Comparison of ENCODE assay signal across 8 cellular contexts in the genomic region with DNA sequence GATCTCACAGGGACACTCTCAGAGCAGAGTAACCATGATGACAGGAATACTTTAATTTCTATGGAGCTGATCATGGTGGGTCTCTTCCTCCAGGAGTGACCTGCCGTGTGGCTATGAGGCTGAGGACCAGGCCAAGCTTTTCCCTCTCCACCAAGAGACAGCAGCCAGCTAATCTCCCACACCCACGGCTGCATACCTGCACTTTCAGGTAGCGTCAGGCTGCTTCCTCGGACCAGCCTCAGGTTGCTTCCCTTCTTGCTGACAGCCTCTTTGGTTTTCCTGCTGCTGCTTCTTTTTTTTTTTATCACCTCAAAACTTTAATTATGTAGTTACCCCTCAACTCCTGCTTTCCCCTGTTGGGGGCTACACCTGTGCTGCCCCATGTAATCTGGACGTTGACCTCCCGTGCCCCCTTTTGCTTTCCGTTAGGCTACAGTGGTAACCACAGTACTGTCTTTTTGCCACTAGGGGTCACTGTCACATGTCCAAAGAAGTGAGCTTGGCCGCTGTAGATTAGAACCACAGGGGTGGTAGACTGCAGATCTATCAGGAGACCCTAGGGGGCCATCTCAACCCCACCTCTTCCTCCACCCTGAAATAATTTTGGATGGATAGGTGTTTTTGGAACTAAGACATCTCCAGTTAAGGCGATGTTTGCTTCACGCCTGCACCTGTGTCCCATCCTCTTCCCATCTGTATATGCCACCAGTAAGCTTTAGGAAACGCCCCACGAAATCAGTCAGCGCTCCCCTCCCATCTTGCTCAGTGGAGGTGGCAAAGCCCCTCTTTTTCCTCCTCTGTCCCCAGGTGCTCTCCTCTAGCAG. TPM values are rescaled to one million over a fixed set of nuclear protein-coding genes. Genes with fewer than 3 reads are reported as not detected.
A peak's percentile ranks its signal among the peaks of the same experiment; 100 is the strongest.
DNase-seq lines count a peak whose midpoint lies in the region; ATAC-seq, FAIRE-seq and TF ChIP-seq lines count a peak whose summit lies in the region.

No MANE protein-coding gene starts in this region.

- H3K36me3 Mint-ChIP-seq in CD8-positive, alpha-beta memory T cell, result peaks cover 0 to 1% (median 0%) of the 10 kb centered on the region in 3 donors
- peaks cover 9% of the 10 kb centered on the region for H3K36me3 Mint-ChIP-seq in chondrocyte (ENCODE audit: low read depth)

- H3K27ac ChIP-seq in CD8-positive, alpha-beta memory T cell (ENCODE audit: low read depth, low read length), result no peak overlapping the region
- no peak overlapping the region for H3K27ac ChIP-seq in HepG2 (ENCODE audit: extremely low read length, insufficient read depth, low read length)

- H2AFZ ChIP-seq in HepG2 (ENCODE audit: low read length), result no peak overlapping the region

- WGBS in HepG2 (ENCODE audit: low lambda C conversion rate), result 58% methylated on average over 13 of the region's 13 CpGs

- H3K36me3 ChIP-seq in CD8-positive, alpha-beta memory T cell (ENCODE audit: insufficient read depth, low read length), result no peaks in the 10 kb centered on the region
- H3K36me3 ChIP-seq in HepG2 (replicated peaks in 1 of 2; ENCODE audit: control insufficient read depth in 1 of 2, insufficient read depth in 2 of 2, low read length in 2 of 2), result peaks cover 3 to 25% of the 10 kb centered on the region in 2 experiments

- TF ChIP-seq RAD21 in HepG2 (CRISPR knock-in tag; IDR thresholded peaks at IDR 0.05), result peak; percentile 90

- H3K4me1 ChIP-seq in CD8-positive, alpha-beta memory T cell (ENCODE audit: insufficient read depth, low read length), result no peaks in the 10 kb centered on the region
- H3K4me1 ChIP-seq in HepG2 (ENCODE audit: insufficient read depth, low read length), result peaks cover 43% of the 10 kb centered on the region

- H3K9me3 ChIP-seq in CD8-positive, alpha-beta memory T cell (ENCODE audit: low read length), result no peaks in the 10 kb centered on the region
- no peaks in the 10 kb centered on the region for H3K9me3 ChIP-seq in HepG2 (ENCODE audit: low read length)

- H3K79me2 ChIP-seq in HepG2 (ENCODE audit: insufficient read depth, low read length), result peaks cover 2% of the 10 kb centered on the region

- intact Hi-C loops in HepG2 (cut with micrococcal nuclease; ENCODE audit: unreplicated experiment), result loop anchor here (1.0 to 5.0 kb wide), 3 partner anchors 38 to 154 kb away; partner anchors contain the start of genes AGAP2 and B4GALNT1

- BruUV-seq in HepG2 (replicated peaks; lab: Mats Ljungman, UMichigan), result no TSS peak

- no peaks in the 10 kb centered on the region for H4K20me1 ChIP-seq in HepG2 (ENCODE audit: insufficient read depth, low read length)

- peaks cover 5 to 7% (median 5%) of the 10 kb centered on the region in 3 donors for H3K4me1 Mint-ChIP-seq in CD8-positive, alpha-beta memory T cell
- H3K4me1 Mint-ChIP-seq in chondrocyte (ENCODE audit: low read depth), result no peaks in the 10 kb centered on the region

- H3K27me3 ChIP-seq in CD8-positive, alpha-beta memory T cell (ENCODE audit: insufficient read depth, low read length, poor library complexity, severe bottlenecking), result no peaks in the 10 kb centered on the region
- H3K27me3 ChIP-seq in HepG2 (ENCODE audit: control insufficient read depth in 1 of 2, insufficient read depth in 2 of 2, low read length in 2 of 2), result no peaks in the 10 kb centered on the region

- no peaks in the 10 kb centered on the region for H3K9me3 Mint-ChIP-seq in CD8-positive, alpha-beta memory T cell
- no peaks in the 10 kb centered on the region for H3K9me3 Mint-ChIP-seq in chondrocyte (ENCODE audit: low read depth)

- H3K9ac ChIP-seq in HepG2 (ENCODE audit: insufficient read depth, low read depth, low read length), result no peak overlapping the region

- TF ChIP-seq POLR2A in HepG2 (IDR thresholded peaks at IDR 0.05; ENCODE audit: insufficient read depth in 1 of 2, low read depth in 2 of 2, low read length in 2 of 2), result no peak

- POLR2A ChIA-PET in CD8-positive, alpha-beta memory T cell (lab: Charles Lee), result interaction anchor here (0.7 kb wide), 1 partner anchor 111 kb away, joined by 3 read pairs; the partner anchor contains the start of gene OS9
- POLR2A ChIA-PET in HepG2 (lab: Yijun Ruan, JAX), result interaction anchor here (0.9 to 2.6 kb wide), 8 partner anchors 28 to 110 kb away, joined by 3 to 8 read pairs (median 4); partner anchors contain the start of genes ARHGEF25, B4GALNT1, DDIT3 and OS9

- ATAC-seq in GM19395 (IDR thresholded peaks at IDR 0.05; ENCODE audit: unreplicated experiment) (peak; percentile 98), HG03442 (IDR thresholded peaks at IDR 0.05; ENCODE audit: unreplicated experiment) (peak; percentile 97), HepG2 (peak; percentile 76)

- TF ChIP-seq EP300 in HepG2 (IDR thresholded peaks at IDR 0.05; ENCODE audit: low read depth in 2 of 2, low read length in 2 of 2) (no peak), HepG2 (CRISPR knock-in tag; IDR thresholded peaks at IDR 0.05; ENCODE audit: borderline replicate concordance) (no peak)

- peaks cover 6 to 14% of the 10 kb centered on the region in 2 donors for H3K27me3 Mint-ChIP-seq in CD8-positive, alpha-beta memory T cell
- H3K27me3 Mint-ChIP-seq in chondrocyte (ENCODE audit: low read depth), result no peaks in the 10 kb centered on the region

- TF ChIP-seq CTCF in chondrocyte (IDR thresholded peaks at IDR 0.05), result peak; percentile 98
- TF ChIP-seq CTCF in HepG2 (CRISPR knock-in tag; IDR thresholded peaks at IDR 0.05), result peak; percentile 93

- no peak overlapping the region for H3K4me2 ChIP-seq in HepG2 (ENCODE audit: low read depth, low read length)

- H3K4me3 ChIP-seq in CD8-positive, alpha-beta memory T cell (ENCODE audit: low read length), result no peak overlapping the region
- H3K4me3 ChIP-seq in HepG2 (replicated peaks in 1 of 3; ENCODE audit: insufficient read depth in 1 of 3, low read depth in 2 of 3, low read length in 3 of 3), result no peak overlapping the region

- CTCF ChIA-PET in CD8-positive, alpha-beta memory T cell (lab: Charles Lee), result interaction anchor here (0.6 to 7.0 kb wide), 30 partner anchors 9 to 162 kb away, joined by 3 to 85 read pairs (median 7); partner anchors contain the start of genes ARHGEF25, B4GALNT1, DTX3 and GLI1
- CTCF ChIA-PET in HepG2 (lab: Yijun Ruan, JAX; ENCODE audit: low intra/inter-chr PET ratio, low total read pairs), result interaction anchor here (1.0 to 3.8 kb wide), 6 partner anchors 33 to 110 kb away, joined by 3 to 53 read pairs (median 5); partner anchors contain the start of genes B4GALNT1, KIF5A and OS9

- FAIRE-seq in HepG2 (lab: Jason Lieb, UNC), result peak; percentile 94

- in situ Hi-C loops in HepG2 (cut with HindIII; ENCODE audit: extremely low pct_ligation_motif_present, low pct_unique_long_range_greater_than_20kb), result loop anchor here (5.0 kb wide), 1 partner anchor 39 kb away; no protein-coding TSS in a partner anchor

- H3K27ac Mint-ChIP-seq in CD8-positive, alpha-beta memory T cell, result peak overlapping the region in 6 of 8 donors; percentile 26 to 92 (median 82)
- H3K27ac Mint-ChIP-seq in chondrocyte (ENCODE audit: unreplicated experiment), result no peak overlapping the region

- H3K4me3 Mint-ChIP-seq in CD8-positive, alpha-beta memory T cell, result peak overlapping the region in 2 of 7 donors; percentile 4 to 82
- no peak overlapping the region for H3K4me3 Mint-ChIP-seq in chondrocyte (ENCODE audit: unreplicated experiment)

- DNase-seq in CD8-positive, alpha-beta memory T cell, result peak; percentile 49 to 82 (median 75)
- DNase-seq in NCI-H510A treated with DMSO at 0.1 percent for 48 hours (lab: John Stamatoyannopoulos, UW) (peak; percentile 72), chondrocyte (ENCODE audit: low spot score) (no peak), HepG2 (ENCODE audit: low spot score) (peak; percentile 86)
- peak; percentile 24 to 64 for DNase-seq in activated CD4-positive, alpha-beta T cell treated with anti-CD3 and anti-CD28 coated beads for 24 hours (ENCODE audit: low read depth in 2 of 2)
- DNase-seq in stimulated activated CD4-positive, alpha-beta T cell treated with anti-CD3 and anti-CD28 coated beads, TNF-alpha, amount 100 ng/mL, for 24 hours (ENCODE audit: low read depth in 3 of 3), result peak; percentile 43 to 60 (median 52)

RNA-seq across cellular contexts. Expression of gene PIP4K2C, which starts 7.8 kb away (rescaled TPM):
- 10 to 100 TPM; 24.7 to 29.7 TPM for total RNA-seq in CD8-positive, alpha-beta memory T cell
- polyA plus RNA-seq in CD8-positive, alpha-beta memory T cell, result 40.6 TPM
- 27.9 to 33.1 TPM (median 30.5 TPM) in 3 replicates for total RNA-seq in chondrocyte
- 23.6 and 26.4 TPM in 2 replicates for total RNA-seq in HepG2 (2016; rRNA removed; fragmentation: Illumina TruSeq; extraction: Trizol)
- total RNA-seq in HepG2 (2016; cell fraction: cytosol; rRNA removed; fragmentation: Illumina TruSeq; extraction: Trizol; ENCODE audit: low read depth), result 2.6 and 2.8 TPM in 2 replicates
- 19.8 and 28.3 TPM in 2 replicates for total RNA-seq in HepG2 (2016; cell fraction: insoluble cytoplasmic fraction; rRNA removed; fragmentation: Illumina TruSeq; extraction: Trizol)
- 9.9 and 10.2 TPM in 2 replicates for total RNA-seq in HepG2 (2016; cell fraction: membrane; rRNA removed; fragmentation: Illumina TruSeq; extraction: Trizol)
- 23.9 TPM in 2 replicates for total RNA-seq in HepG2 (2016; cell fraction: nucleus; rRNA removed; fragmentation: Illumina TruSeq; extraction: Trizol)
- 21.7 and 23.3 TPM in 2 replicates for polyA plus RNA-seq in HepG2 (2011; rRNA removed)
- 13.2 and 18.6 TPM in 2 replicates for polyA plus RNA-seq in HepG2 (2011; cell fraction: cytosol; rRNA removed)
- polyA plus RNA-seq in HepG2 (2011; cell fraction: nucleus; rRNA removed), result 26.0 and 28.4 TPM in 2 replicates
- polyA plus RNA-seq in HepG2 (2012), result 14.2 and 18.4 TPM in 2 replicates
- polyA plus RNA-seq in HepG2 (2016; cell fraction: cytosol; fragmentation: Illumina TruSeq; extraction: Trizol; ENCODE audit: low read depth), result 2.2 and 2.3 TPM in 2 replicates
- polyA plus RNA-seq in HepG2 (2016; cell fraction: insoluble cytoplasmic fraction; fragmentation: Illumina TruSeq; extraction: Trizol; ENCODE audit: low read depth), result 16.8 and 23.7 TPM in 2 replicates
- polyA plus RNA-seq in HepG2 (2016; cell fraction: membrane; fragmentation: Illumina TruSeq; extraction: Trizol; ENCODE audit: low read depth), result 6.3 and 6.4 TPM in 2 replicates
- polyA plus RNA-seq in HepG2 (2016; cell fraction: nucleus; fragmentation: Illumina TruSeq; extraction: Trizol; ENCODE audit: insufficient read depth, low read depth), result 34.3 and 34.5 TPM in 2 replicates
- 20.4 and 21.5 TPM in 2 replicates for polyA minus RNA-seq in HepG2 (2011; rRNA and poly(A)+ RNA removed; ENCODE audit: low replicate concordance)
- 12.7 and 13.5 TPM in 2 replicates for polyA minus RNA-seq in HepG2 (2011; cell fraction: cytosol; rRNA and poly(A)+ RNA removed)
- polyA minus RNA-seq in HepG2 (2011; cell fraction: nucleus; rRNA and poly(A)+ RNA removed), result 8.1 and 11.4 TPM in 2 replicates

RNA-seq across cellular contexts. Expression of gene DTX3, which starts 21.4 kb away (rescaled TPM):
- 10 to 100 TPM; 16.7 to 18.3 TPM for total RNA-seq in CD8-positive, alpha-beta memory T cell
- polyA plus RNA-seq in CD8-positive, alpha-beta memory T cell, result 7.2 TPM
- total RNA-seq in chondrocyte, result 29.8 to 30.3 TPM (median 30.1 TPM) in 3 replicates
- total RNA-seq in HepG2 (2016; rRNA removed; fragmentation: Illumina TruSeq; extraction: Trizol), result 5.4 and 9.0 TPM in 2 replicates
- total RNA-seq in HepG2 (2016; cell fraction: cytosol; rRNA removed; fragmentation: Illumina TruSeq; extraction: Trizol; ENCODE audit: low read depth), result 4.1 and 4.8 TPM in 2 replicates
- 4.3 and 9.2 TPM in 2 replicates for total RNA-seq in HepG2 (2016; cell fraction: insoluble cytoplasmic fraction; rRNA removed; fragmentation: Illumina TruSeq; extraction: Trizol)
- total RNA-seq in HepG2 (2016; cell fraction: membrane; rRNA removed; fragmentation: Illumina TruSeq; extraction: Trizol), result 8.4 and 9.4 TPM in 2 replicates
- 9.5 and 11.0 TPM in 2 replicates for total RNA-seq in HepG2 (2016; cell fraction: nucleus; rRNA removed; fragmentation: Illumina TruSeq; extraction: Trizol)
- polyA plus RNA-seq in HepG2 (2011; rRNA removed), result 27.2 and 28.7 TPM in 2 replicates
- 13.0 and 16.9 TPM in 2 replicates for polyA plus RNA-seq in HepG2 (2011; cell fraction: cytosol; rRNA removed)
- polyA plus RNA-seq in HepG2 (2011; cell fraction: nucleus; rRNA removed), result 170 and 204 TPM in 2 replicates
- 11.6 and 13.9 TPM in 2 replicates for polyA plus RNA-seq in HepG2 (2012)
- polyA plus RNA-seq in HepG2 (2016; cell fraction: cytosol; fragmentation: Illumina TruSeq; extraction: Trizol; ENCODE audit: low read depth), result 4.0 and 4.6 TPM in 2 replicates
- 6.2 and 8.3 TPM in 2 replicates for polyA plus RNA-seq in HepG2 (2016; cell fraction: insoluble cytoplasmic fraction; fragmentation: Illumina TruSeq; extraction: Trizol; ENCODE audit: low read depth)
- polyA plus RNA-seq in HepG2 (2016; cell fraction: membrane; fragmentation: Illumina TruSeq; extraction: Trizol; ENCODE audit: low read depth), result 9.6 and 10.1 TPM in 2 replicates
- 29.4 and 32.9 TPM in 2 replicates for polyA plus RNA-seq in HepG2 (2016; cell fraction: nucleus; fragmentation: Illumina TruSeq; extraction: Trizol; ENCODE audit: insufficient read depth, low read depth)
- polyA minus RNA-seq in HepG2 (2011; rRNA and poly(A)+ RNA removed; ENCODE audit: low replicate concordance), result 16.3 TPM in 1 of 2 replicates, not detected in the other
- polyA minus RNA-seq in HepG2 (2011; cell fraction: cytosol; rRNA and poly(A)+ RNA removed), result 4.4 and 6.0 TPM in 2 replicates
- 14.5 and 15.1 TPM in 2 replicates for polyA minus RNA-seq in HepG2 (2011; cell fraction: nucleus; rRNA and poly(A)+ RNA removed)

RNA-seq across cellular contexts. Expression of gene ARHGEF25, which starts 28.0 kb away (rescaled TPM):
- total RNA-seq in CD8-positive, alpha-beta memory T cell, result 1 to 10 TPM; 1.4 to 1.9 TPM
- polyA plus RNA-seq in CD8-positive, alpha-beta memory T cell, result not detected
- total RNA-seq in chondrocyte (29.0 to 30.6 TPM (median 29.5 TPM) in 3 replicates), HepG2 (2016; rRNA removed; fragmentation: Illumina TruSeq; extraction: Trizol) (10.1 and 11.5 TPM in 2 replicates)
- total RNA-seq in HepG2 (2016; cell fraction: cytosol; rRNA removed; fragmentation: Illumina TruSeq; extraction: Trizol; ENCODE audit: low read depth), result 8.4 and 8.9 TPM in 2 replicates
- total RNA-seq in HepG2 (2016; cell fraction: insoluble cytoplasmic fraction; rRNA removed; fragmentation: Illumina TruSeq; extraction: Trizol), result 8.3 and 14.8 TPM in 2 replicates
- 16.1 and 18.0 TPM in 2 replicates for total RNA-seq in HepG2 (2016; cell fraction: membrane; rRNA removed; fragmentation: Illumina TruSeq; extraction: Trizol)
- 9.2 and 9.6 TPM in 2 replicates for total RNA-seq in HepG2 (2016; cell fraction: nucleus; rRNA removed; fragmentation: Illumina TruSeq; extraction: Trizol)
- polyA plus RNA-seq in HepG2 (2011; rRNA removed), result 12.5 and 15.3 TPM in 2 replicates
- 8.5 and 8.9 TPM in 2 replicates for polyA plus RNA-seq in HepG2 (2011; cell fraction: cytosol; rRNA removed)
- 77.8 and 83.0 TPM in 2 replicates for polyA plus RNA-seq in HepG2 (2011; cell fraction: nucleus; rRNA removed)
- polyA plus RNA-seq in HepG2 (2012), result 15.4 and 15.7 TPM in 2 replicates
- polyA plus RNA-seq in HepG2 (2016; cell fraction: cytosol; fragmentation: Illumina TruSeq; extraction: Trizol; ENCODE audit: low read depth), result 6.4 and 8.2 TPM in 2 replicates
- polyA plus RNA-seq in HepG2 (2016; cell fraction: insoluble cytoplasmic fraction; fragmentation: Illumina TruSeq; extraction: Trizol; ENCODE audit: low read depth), result 8.6 and 9.4 TPM in 2 replicates
- 11.4 and 11.5 TPM in 2 replicates for polyA plus RNA-seq in HepG2 (2016; cell fraction: membrane; fragmentation: Illumina TruSeq; extraction: Trizol; ENCODE audit: low read depth)
- 21.2 and 28.6 TPM in 2 replicates for polyA plus RNA-seq in HepG2 (2016; cell fraction: nucleus; fragmentation: Illumina TruSeq; extraction: Trizol; ENCODE audit: insufficient read depth, low read depth)
- 6.2 TPM in 1 of 2 replicates, not detected in the other for polyA minus RNA-seq in HepG2 (2011; rRNA and poly(A)+ RNA removed; ENCODE audit: low replicate concordance)
- polyA minus RNA-seq in HepG2 (2011; cell fraction: cytosol; rRNA and poly(A)+ RNA removed), result 2.9 and 3.3 TPM in 2 replicates
- polyA minus RNA-seq in HepG2 (2011; cell fraction: nucleus; rRNA and poly(A)+ RNA removed), result 11.8 and 12.6 TPM in 2 replicates

RNA-seq across cellular contexts. Expression of gene KIF5A, which starts 33.4 kb away (rescaled TPM):
- 1 to 10 TPM; 1.8 to 2.1 TPM for total RNA-seq in CD8-positive, alpha-beta memory T cell
- polyA plus RNA-seq in CD8-positive, alpha-beta memory T cell, result 0.12 TPM
- total RNA-seq in chondrocyte, result 2.6 to 5.1 TPM (median 3.5 TPM) in 3 replicates
- total RNA-seq in HepG2 (2016; rRNA removed; fragmentation: Illumina TruSeq; extraction: Trizol), result 1.1 and 1.6 TPM in 2 replicates
- total RNA-seq in HepG2 (2016; cell fraction: cytosol; rRNA removed; fragmentation: Illumina TruSeq; extraction: Trizol; ENCODE audit: low read depth), result 0.18 and 0.71 TPM in 2 replicates
- 0.91 and 1.5 TPM in 2 replicates for total RNA-seq in HepG2 (2016; cell fraction: insoluble cytoplasmic fraction; rRNA removed; fragmentation: Illumina TruSeq; extraction: Trizol)
- total RNA-seq in HepG2 (2016; cell fraction: membrane; rRNA removed; fragmentation: Illumina TruSeq; extraction: Trizol), result 0.37 and 0.41 TPM in 2 replicates
- total RNA-seq in HepG2 (2016; cell fraction: nucleus; rRNA removed; fragmentation: Illumina TruSeq; extraction: Trizol), result 3.2 and 3.6 TPM in 2 replicates
- 10.3 and 11.9 TPM in 2 replicates for polyA plus RNA-seq in HepG2 (2011; rRNA removed)
- polyA plus RNA-seq in HepG2 (2011; cell fraction: cytosol; rRNA removed), result 2.9 and 3.5 TPM in 2 replicates
- 35.5 and 41.8 TPM in 2 replicates for polyA plus RNA-seq in HepG2 (2011; cell fraction: nucleus; rRNA removed)
- polyA plus RNA-seq in HepG2 (2012), result 8.0 and 9.1 TPM in 2 replicates
- polyA plus RNA-seq in HepG2 (2016; cell fraction: cytosol; fragmentation: Illumina TruSeq; extraction: Trizol; ENCODE audit: low read depth), result 0.12 and 0.15 TPM in 2 replicates
- polyA plus RNA-seq in HepG2 (2016; cell fraction: insoluble cytoplasmic fraction; fragmentation: Illumina TruSeq; extraction: Trizol; ENCODE audit: low read depth), result 0.97 and 1.1 TPM in 2 replicates
- polyA plus RNA-seq in HepG2 (2016; cell fraction: membrane; fragmentation: Illumina TruSeq; extraction: Trizol; ENCODE audit: low read depth), result 0.27 and 0.29 TPM in 2 replicates
- polyA plus RNA-seq in HepG2 (2016; cell fraction: nucleus; fragmentation: Illumina TruSeq; extraction: Trizol; ENCODE audit: insufficient read depth, low read depth), result 7.8 and 8.7 TPM in 2 replicates
- 0.02 and 2.8 TPM in 2 replicates for polyA minus RNA-seq in HepG2 (2011; rRNA and poly(A)+ RNA removed; ENCODE audit: low replicate concordance)
- 1.9 and 3.0 TPM in 2 replicates for polyA minus RNA-seq in HepG2 (2011; cell fraction: cytosol; rRNA and poly(A)+ RNA removed)
- 17.8 and 18.6 TPM in 2 replicates for polyA minus RNA-seq in HepG2 (2011; cell fraction: nucleus; rRNA and poly(A)+ RNA removed)

RNA-seq across cellular contexts. Expression of gene DCTN2, which starts 36.2 kb away (rescaled TPM):
- total RNA-seq in CD8-positive, alpha-beta memory T cell, result 10 to 100 TPM; 98.7 to 99.3 TPM
- polyA plus RNA-seq in CD8-positive, alpha-beta memory T cell, result 80.8 TPM
- 104 to 117 TPM (median 112 TPM) in 3 replicates for total RNA-seq in chondrocyte
- total RNA-seq in HepG2 (2016; rRNA removed; fragmentation: Illumina TruSeq; extraction: Trizol), result 72.0 and 75.5 TPM in 2 replicates
- 16.3 and 20.3 TPM in 2 replicates for total RNA-seq in HepG2 (2016; cell fraction: cytosol; rRNA removed; fragmentation: Illumina TruSeq; extraction: Trizol; ENCODE audit: low read depth)
- total RNA-seq in HepG2 (2016; cell fraction: insoluble cytoplasmic fraction; rRNA removed; fragmentation: Illumina TruSeq; extraction: Trizol), result 63.9 and 76.9 TPM in 2 replicates
- total RNA-seq in HepG2 (2016; cell fraction: membrane; rRNA removed; fragmentation: Illumina TruSeq; extraction: Trizol), result 38.0 and 40.0 TPM in 2 replicates
- total RNA-seq in HepG2 (2016; cell fraction: nucleus; rRNA removed; fragmentation: Illumina TruSeq; extraction: Trizol), result 43.6 and 51.0 TPM in 2 replicates
- polyA plus RNA-seq in HepG2 (2011; rRNA removed), result 77.4 and 85.7 TPM in 2 replicates
- polyA plus RNA-seq in HepG2 (2011; cell fraction: cytosol; rRNA removed), result 82.2 and 86.7 TPM in 2 replicates
- 67.6 and 71.9 TPM in 2 replicates for polyA plus RNA-seq in HepG2 (2011; cell fraction: nucleus; rRNA removed)
- 70.0 and 93.9 TPM in 2 replicates for polyA plus RNA-seq in HepG2 (2012)
- 26.7 and 27.0 TPM in 2 replicates for polyA plus RNA-seq in HepG2 (2016; cell fraction: cytosol; fragmentation: Illumina TruSeq; extraction: Trizol; ENCODE audit: low read depth)
- 106 and 134 TPM in 2 replicates for polyA plus RNA-seq in HepG2 (2016; cell fraction: insoluble cytoplasmic fraction; fragmentation: Illumina TruSeq; extraction: Trizol; ENCODE audit: low read depth)
- polyA plus RNA-seq in HepG2 (2016; cell fraction: membrane; fragmentation: Illumina TruSeq; extraction: Trizol; ENCODE audit: low read depth), result 43.7 and 48.7 TPM in 2 replicates
- polyA plus RNA-seq in HepG2 (2016; cell fraction: nucleus; fragmentation: Illumina TruSeq; extraction: Trizol; ENCODE audit: insufficient read depth, low read depth), result 110 and 115 TPM in 2 replicates
- polyA minus RNA-seq in HepG2 (2011; rRNA and poly(A)+ RNA removed; ENCODE audit: low replicate concordance), result 76.1 and 154 TPM in 2 replicates
- polyA minus RNA-seq in HepG2 (2011; cell fraction: cytosol; rRNA and poly(A)+ RNA removed), result 60.3 and 62.5 TPM in 2 replicates
- polyA minus RNA-seq in HepG2 (2011; cell fraction: nucleus; rRNA and poly(A)+ RNA removed), result 49.6 and 54.1 TPM in 2 replicates
